Comparison of ENCODE assay signal across 25 cellular contexts in genomic region chr11:74297484-74297883, GRCh38. TPM values are rescaled to one million over a fixed set of nuclear protein-coding genes. Genes with fewer than 3 reads are reported as not detected.
"Had no signal": no experiment of that assay in that cellular context is flagged by ENCODE, and none has a peak within 500 bp of the region (broad histone marks: within the 10 kb centered on the region; RNA-seq: fewer than 3 reads in every experiment).

No MANE protein-coding gene starts in this region.

- H3K4me3 Mint-ChIP-seq: mesothelial cell of epicardium; natural killer cell; nephron progenitor cell; stimulated activated memory B cell treated with anti-CD40 and anti-IgM and Interleukin-4, amounts not matched to agents 10 μg/mL and 1 μg/mL and 100 μg/mL, for 72 hours; stimulated activated naive CD8-positive, alpha-beta T cell treated with anti-CD3 and anti-CD28 coated beads, Interleukin-15, amount 100 ng/mL, for 72 hours had no signal

- H3K36me3 Mint-ChIP-seq: mesothelial cell of epicardium, naive B cell, natural killer cell had no signal

- ATAC-seq: natural killer cell; right lobe of liver; stimulated activated memory B cell treated with anti-CD40 and anti-IgM and Interleukin-4, amounts not matched to agents 10 μg/mL and 1 μg/mL and 100 μg/mL, for 72 hours; stimulated activated naive CD8-positive, alpha-beta T cell treated with anti-CD3 and anti-CD28 coated beads, Interleukin-15, amount 100 ng/mL, for 72 hours had no signal

- H3K27ac ChIP-seq: left ventricle myocardium inferior, ovary, right atrium auricular region, right lobe of liver, thyroid gland, transverse colon, upper lobe of left lung, vagina had no signal

- DNase-seq: islet precursor cell; left ventricle myocardium inferior; mesendoderm; naive B cell; natural killer cell; nephron progenitor cell; ovary; right lobe of liver; stimulated activated CD4-positive, alpha-beta T cell treated with anti-CD3 and anti-CD28 coated beads, Interleukin-1b, Interleukin-23, amount 100 ng/mL, for 48 hours; stimulated activated CD4-positive, alpha-beta T cell treated with anti-CD3 and anti-CD28 coated beads, Interleukin-2, amount 100 ng/mL, for 48 hours; stimulated activated CD4-positive, alpha-beta T cell treated with anti-CD3 and anti-CD28 coated beads, Interleukin-4, amount 100 ng/mL, for 4 hours; stimulated activated CD8-positive, alpha-beta memory T cell treated with anti-CD3 and anti-CD28 coated beads, Interleukin-4, amount 100 ng/mL, for 48 hours; stimulated activated naive CD4-positive, alpha-beta T cell treated with Interleukin-2 at 50 U/mL for 16 hours; stimulated activated naive CD8-positive, alpha-beta T cell treated with anti-CD3 and anti-CD28 coated beads, Interleukin-15, amount 100 ng/mL, for 72 hours; substantia nigra; thyroid gland; transverse colon; upper lobe of left lung had no signal

- H3K4me2 ChIP-seq: smooth muscle cell had no signal

- H3K4me3 ChIP-seq: left ventricle myocardium inferior, lung, ovary, right atrium auricular region, right lobe of liver, smooth muscle cell, thyroid gland, transverse colon, upper lobe of left lung, vagina had no signal

- H3K27me3 ChIP-seq: ovary, right atrium auricular region, right lobe of liver, thyroid gland, upper lobe of left lung, vagina had no signal

- H3K4me1 Mint-ChIP-seq: mesothelial cell of epicardium; natural killer cell; nephron progenitor cell; stimulated activated memory B cell treated with anti-CD40 and anti-IgM and Interleukin-4, amounts not matched to agents 10 μg/mL and 1 μg/mL and 100 μg/mL, for 72 hours; stimulated activated naive CD8-positive, alpha-beta T cell treated with anti-CD3 and anti-CD28 coated beads, Interleukin-15, amount 100 ng/mL, for 72 hours had no signal

- H3K36me3 ChIP-seq: left ventricle myocardium inferior, ovary, right atrium auricular region, right lobe of liver, thyroid gland, transverse colon, upper lobe of left lung, vagina had no signal

- H3K9me3 Mint-ChIP-seq: natural killer cell had no signal

- H3K4me1 ChIP-seq: left ventricle myocardium inferior, right atrium auricular region, right lobe of liver, thyroid gland, transverse colon, upper lobe of left lung, vagina had no signal

- H3K27ac Mint-ChIP-seq: mesothelial cell of epicardium; naive B cell; natural killer cell; nephron progenitor cell; progenitor cell of endocrine pancreas; stimulated activated memory B cell treated with anti-CD40 and anti-IgM and Interleukin-4, amounts not matched to agents 10 μg/mL and 1 μg/mL and 100 μg/mL, for 72 hours; stimulated activated naive CD8-positive, alpha-beta T cell treated with anti-CD3 and anti-CD28 coated beads, Interleukin-15, amount 100 ng/mL, for 72 hours had no signal

- H3K9me3 ChIP-seq: left ventricle myocardium inferior, ovary, right atrium auricular region, right lobe of liver, thyroid gland, transverse colon, upper lobe of left lung, vagina had no signal

RNA-seq across cellular contexts. Expression of gene P4HA3, which starts 14.0 kb away (rescaled TPM):
- total RNA-seq: natural killer cell had no signal
